In the genomic region with DNA sequence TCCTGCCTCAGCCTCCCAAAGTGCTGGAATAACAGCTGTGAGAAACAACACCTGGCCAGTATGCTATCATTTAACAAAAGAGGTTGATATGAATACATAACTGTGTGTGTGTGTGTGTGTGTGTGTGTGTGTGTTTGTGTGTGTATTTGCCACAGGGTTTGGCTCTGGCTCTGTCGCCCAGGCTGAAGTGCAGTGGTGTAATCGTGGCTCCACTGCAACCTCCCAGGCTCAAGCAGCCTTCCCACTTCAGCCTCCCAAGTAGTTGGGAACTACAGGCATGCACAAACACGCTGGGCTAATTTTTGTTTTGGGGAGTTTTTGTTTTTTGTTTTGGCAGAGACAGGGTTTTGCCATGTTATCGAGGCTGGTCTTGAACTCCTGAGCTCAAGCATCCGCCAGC, we compare ENCODE assay signal across 26 cellular contexts.
"Had no signal": no experiment of that assay in that cellular context is flagged by ENCODE, and none has a peak within 500 bp of the region (broad histone marks: within the 10 kb centered on the region; RNA-seq: fewer than 3 reads in every experiment).

No MANE protein-coding gene starts in this region.

- H3K36me3 ChIP-seq: ovary, right lobe of liver, sigmoid colon, stomach, thoracic aorta, thyroid gland, upper lobe of left lung, uterus had no signal

- DNase-seq: naive thymus-derived CD8-positive, alpha-beta T cell; nephron progenitor cell; occipital lobe; ovary; posterior cingulate gyrus; psoas muscle; right cardiac atrium; right lobe of liver; sigmoid colon; small intestine; stimulated activated CD4-positive, alpha-beta T cell treated with anti-CD3 and anti-CD28 coated beads, Interleukin-15, amount 100 ng/mL, for 24 hours; stimulated activated CD4-positive, alpha-beta T cell treated with anti-CD3 and anti-CD28 coated beads, Interleukin-2, amount 100 ng/mL, for 24 hours; stimulated activated CD4-positive, alpha-beta T cell treated with anti-CD3 and anti-CD28 coated beads, Interleukin-2, amount 100 ng/mL, for 48 hours; stimulated activated CD4-positive, alpha-beta T cell treated with anti-CD3 and anti-CD28 coated beads, Interleukin-4, amount 100 ng/mL, for 24 hours; stimulated activated naive B cell treated with anti-CD40 and anti-IgM and Interleukin-4, amounts not matched to agents 10 μg/mL and 1 μg/mL and 100 μg/mL, for 72 hours; stimulated activated naive CD4-positive, alpha-beta T cell treated with Interleukin-2 at 50 U/mL for 16 hours; stomach; thyroid gland; trophoblast cell; uterus had no signal

- H3K9ac ChIP-seq: parathyroid adenoma had no signal

- H3K27ac ChIP-seq: ovary, parathyroid adenoma, psoas muscle, right lobe of liver, sigmoid colon, stomach, thoracic aorta, thyroid gland, tibial nerve, upper lobe of left lung, uterus had no signal

- H3K9me3 ChIP-seq: ovary, sigmoid colon, thyroid gland had no signal

- H3K4me1 ChIP-seq: right lobe of liver had no signal

- ATAC-seq: naive thymus-derived CD8-positive, alpha-beta T cell; natural killer cell treated with Interleukin-12 subunit alpha and Interleukin-12 subunit beta and Interleukin-15 and Interleukin-18, amount 100 ng/mL, for 72 hours; psoas muscle; right cardiac atrium; right lobe of liver; stimulated activated effector memory CD8-positive, alpha-beta T cell treated with anti-CD3 and anti-CD28 coated beads, Interleukin-12 subunit alpha, Interleukin-12 subunit beta, amount 100 ng/mL, for 72 hours; stimulated activated naive B cell treated with anti-CD40 and anti-IgM and Interleukin-4, amounts not matched to agents 10 μg/mL and 1 μg/mL and 100 μg/mL, for 72 hours had no signal

- H3K27me3 ChIP-seq: ovary, right lobe of liver, sigmoid colon, stomach, thyroid gland, tibial nerve, upper lobe of left lung, uterus had no signal

- H3K4me3 ChIP-seq: ovary, psoas muscle, right lobe of liver, sigmoid colon, stomach, thoracic aorta, thyroid gland, tibial nerve, upper lobe of left lung, uterus had no signal

- H2AFZ ChIP-seq: parathyroid adenoma had no signal
